In genomic region chr1:244046907-244047738, GRCh38 we compare ENCODE assay signal across 8 cellular contexts. TPM values are rescaled to one million over a fixed set of nuclear protein-coding genes. Genes with fewer than 3 reads are reported as not detected.
DNase-seq lines count a peak whose midpoint lies in the region; ATAC-seq and TF ChIP-seq lines count a peak whose summit lies in the region.

No MANE protein-coding gene starts in this region.

- peak overlapping the region; percentile 67; the same call in 1 of the 2 replicates for H3K9ac ChIP-seq in HUES48 (ENCODE audit: low read depth, low read length)

- H3K27me3 Mint-ChIP-seq in CD8-positive, alpha-beta memory T cell: peaks cover 2 to 7% of the 10 kb centered on the region in 2 donors
- peaks cover 4% of the 10 kb centered on the region for H3K27me3 Mint-ChIP-seq in activated T-cell treated with anti-CD3 and anti-CD28 coated beads, Interleukin-2, amount 50 U/mL, for 72 hours (ENCODE audit: low read depth)

- peaks cover 35% of the 10 kb centered on the region for H3K4me1 ChIP-seq in CD8-positive, alpha-beta memory T cell (ENCODE audit: insufficient read depth, low read length)
- H3K4me1 ChIP-seq in HUES48 (ENCODE audit: control insufficient read depth, insufficient read depth, low read length) (peaks cover 28% of the 10 kb centered on the region), hepatocyte (ENCODE audit: insufficient read depth) (peaks cover 20% of the 10 kb centered on the region), gastrocnemius medialis (peaks cover 20 to 32% of the 10 kb centered on the region in 2 donors)

- intact Hi-C loops in gastrocnemius medialis (cut with DNase I; ENCODE audit: low total_unique reads): loop anchor here (2.0 to 5.0 kb wide), 5 partner anchors 108 to 405 kb away; partner anchors contain the start of genes ADSS2 and AKT3

- H3K36me3 ChIP-seq in CD8-positive, alpha-beta memory T cell (ENCODE audit: insufficient read depth, low read length): no peaks in the 10 kb centered on the region
- H3K36me3 ChIP-seq in HUES48 (ENCODE audit: control insufficient read depth, insufficient read depth, low read length) (no peaks in the 10 kb centered on the region), hepatocyte (replicated peaks; ENCODE audit: insufficient read depth, low read depth) (no peaks in the 10 kb centered on the region), gastrocnemius medialis (no peaks in the 10 kb centered on the region)

- peak in 2 of 5 donors; percentile 27 to 53 for DNase-seq in CD8-positive, alpha-beta memory T cell
- DNase-seq in activated T-cell treated with anti-CD3 and anti-CD28 coated beads, Interleukin-2, amount 50 U/mL, for 72 hours: no peak
- DNase-seq in hepatocyte (ENCODE audit: low spot score) (no peak), gastrocnemius medialis (no peak), T-helper 9 cell (no peak)
- DNase-seq in effector CD8-positive, alpha-beta T cell (lab: John Stamatoyannopoulos, UW): no peak

- H3K27me3 ChIP-seq in CD8-positive, alpha-beta memory T cell (ENCODE audit: insufficient read depth, low read length, poor library complexity, severe bottlenecking): no peaks in the 10 kb centered on the region
- H3K27me3 ChIP-seq in HUES48 (ENCODE audit: control insufficient read depth, insufficient read depth, low read length) (peaks cover 21% of the 10 kb centered on the region), hepatocyte (no peaks in the 10 kb centered on the region), gastrocnemius medialis (no peaks in the 10 kb centered on the region)

- POLR2A ChIA-PET in CD8-positive, alpha-beta memory T cell (lab: Charles Lee): interaction anchor here (1.0 to 3.5 kb wide), 12 partner anchors 9 to 924 kb away, joined by 3 to 54 read pairs (median 4); partner anchors contain the start of gene AKT3

- H3K36me3 Mint-ChIP-seq in CD8-positive, alpha-beta memory T cell: peaks cover 0 to 13% (median 1%) of the 10 kb centered on the region in 3 donors
- H3K36me3 Mint-ChIP-seq in activated T-cell treated with anti-CD3 and anti-CD28 coated beads, Interleukin-2, amount 50 U/mL, for 72 hours (ENCODE audit: insufficient read depth in 2 of 2): peaks cover 2 to 4% of the 10 kb centered on the region in 2 donors

- in situ Hi-C loops in gastrocnemius medialis (cut with MboI; ENCODE audit: low sequenced_read_pairs in 4 of 4): no loop called here

- TF ChIP-seq CTCF in hepatocyte (IDR thresholded peaks at IDR 0.05; ENCODE audit: poor library complexity): no peak
- no peak for TF ChIP-seq CTCF in gastrocnemius medialis (IDR thresholded peaks at IDR 0.05 in 4 of 5, conservative IDR thresholded peaks at IDR 0.05 in 1 of 5)

- H2AFZ ChIP-seq in hepatocyte: peak overlapping the region; percentile 82

- H3K4me1 Mint-ChIP-seq in CD8-positive, alpha-beta memory T cell: peaks cover 11 to 33% (median 17%) of the 10 kb centered on the region in 3 donors
- peaks cover 26% of the 10 kb centered on the region for H3K4me1 Mint-ChIP-seq in activated T-cell treated with anti-CD3 and anti-CD28 coated beads, Interleukin-2, amount 50 U/mL, for 72 hours (ENCODE audit: low read depth)

- H3K4me3 ChIP-seq in CD8-positive, alpha-beta memory T cell (ENCODE audit: low read length): peak overlapping the region; percentile 90
- H3K4me3 ChIP-seq in HUES48 (ENCODE audit: low read depth, low read length) (peak overlapping the region; percentile 98), hepatocyte (peak overlapping the region; percentile 72), gastrocnemius medialis (peak overlapping the region; percentile 75 to 92 (median 81))

- H3K79me2 ChIP-seq in hepatocyte: peaks cover 28% of the 10 kb centered on the region

- no peaks in the 10 kb centered on the region for H3K9me3 Mint-ChIP-seq in CD8-positive, alpha-beta memory T cell
- no peaks in the 10 kb centered on the region for H3K9me3 Mint-ChIP-seq in activated T-cell treated with anti-CD3 and anti-CD28 coated beads, Interleukin-2, amount 50 U/mL, for 72 hours

- ATAC-seq in activated T-cell treated with anti-CD3 and anti-CD28 coated beads, Interleukin-2, amount 50 U/mL, for 72 hours (replicated peaks in 1 of 2): no peak
- ATAC-seq in gastrocnemius medialis (no peak), GM18868 (IDR thresholded peaks at IDR 0.05; ENCODE audit: unreplicated experiment) (no peak)

- WGBS in hepatocyte (ENCODE audit: low lambda C conversion rate, missing lambda C conversion rate): 16% methylated on average over 14 of the region's 14 CpGs

- H3K27ac Mint-ChIP-seq in CD8-positive, alpha-beta memory T cell: peak overlapping the region; percentile 94 to 99 (median 98)
- H3K27ac Mint-ChIP-seq in activated T-cell treated with anti-CD3 and anti-CD28 coated beads, Interleukin-2, amount 50 U/mL, for 72 hours: peak overlapping the region; percentile 98

- CTCF ChIA-PET in CD8-positive, alpha-beta memory T cell (lab: Charles Lee): interaction anchor here (1.3 to 4.2 kb wide), 2 partner anchors 19 to 28 kb away, joined by 6 to 22 read pairs; no protein-coding TSS in a partner anchor

- H3K27ac ChIP-seq in CD8-positive, alpha-beta memory T cell (ENCODE audit: low read depth, low read length): peak overlapping the region; percentile 97
- H3K27ac ChIP-seq in HUES48 (ENCODE audit: low read depth, low read length) (peak overlapping the region; percentile 89), hepatocyte (peak overlapping the region; percentile 97), gastrocnemius medialis (peak overlapping the region; percentile 90 to 98 (median 96))

- TF ChIP-seq POLR2A in gastrocnemius medialis (IDR thresholded peaks at IDR 0.05): no peak

- H4K20me1 ChIP-seq in hepatocyte (ENCODE audit: insufficient read depth, poor library complexity, severe bottlenecking): peaks cover 17% of the 10 kb centered on the region

- H3K9me3 ChIP-seq in CD8-positive, alpha-beta memory T cell (ENCODE audit: low read length): no peaks in the 10 kb centered on the region
- H3K9me3 ChIP-seq in HUES48 (ENCODE audit: control insufficient read depth, insufficient read depth, low read length) (no peaks in the 10 kb centered on the region), hepatocyte (ENCODE audit: low read depth) (no peaks in the 10 kb centered on the region), gastrocnemius medialis (no peaks in the 10 kb centered on the region)

- H3K9me2 ChIP-seq in hepatocyte (replicated peaks; ENCODE audit: insufficient read depth): no peaks in the 10 kb centered on the region

- H3K4me2 ChIP-seq in hepatocyte: peak overlapping the region; percentile 88

- H3K4me3 Mint-ChIP-seq in CD8-positive, alpha-beta memory T cell: peak overlapping the region; percentile 92 to 98 (median 95)
- peak overlapping the region; percentile 94 to 98 for H3K4me3 Mint-ChIP-seq in activated T-cell treated with anti-CD3 and anti-CD28 coated beads, Interleukin-2, amount 50 U/mL, for 72 hours

RNA-seq across cellular contexts. Expression of gene ZBTB18, which starts 4.0 kb away (rescaled TPM):
- 1 to 10 TPM; 9.1 to 9.9 TPM for total RNA-seq in CD8-positive, alpha-beta memory T cell
- 1.5 TPM for polyA plus RNA-seq in CD8-positive, alpha-beta memory T cell
- 10 to 100 TPM in 1 of 2 donors, 1 to 10 TPM in 1; 9.6 to 10.3 TPM for total RNA-seq in activated T-cell treated with anti-CD3 and anti-CD28 coated beads, Interleukin-2, amount 50 U/mL, for 72 hours
- total RNA-seq in hepatocyte (9.6 and 10.9 TPM in 2 replicates), gastrocnemius medialis (10 to 100 TPM; 48.2 to 60.7 (median 55.5) TPM)
- 1.1 and 1.2 TPM in 2 replicates for polyA plus RNA-seq in hepatocyte
